Comparison of ENCODE assay signal across 1 cellular context in the genomic region with DNA sequence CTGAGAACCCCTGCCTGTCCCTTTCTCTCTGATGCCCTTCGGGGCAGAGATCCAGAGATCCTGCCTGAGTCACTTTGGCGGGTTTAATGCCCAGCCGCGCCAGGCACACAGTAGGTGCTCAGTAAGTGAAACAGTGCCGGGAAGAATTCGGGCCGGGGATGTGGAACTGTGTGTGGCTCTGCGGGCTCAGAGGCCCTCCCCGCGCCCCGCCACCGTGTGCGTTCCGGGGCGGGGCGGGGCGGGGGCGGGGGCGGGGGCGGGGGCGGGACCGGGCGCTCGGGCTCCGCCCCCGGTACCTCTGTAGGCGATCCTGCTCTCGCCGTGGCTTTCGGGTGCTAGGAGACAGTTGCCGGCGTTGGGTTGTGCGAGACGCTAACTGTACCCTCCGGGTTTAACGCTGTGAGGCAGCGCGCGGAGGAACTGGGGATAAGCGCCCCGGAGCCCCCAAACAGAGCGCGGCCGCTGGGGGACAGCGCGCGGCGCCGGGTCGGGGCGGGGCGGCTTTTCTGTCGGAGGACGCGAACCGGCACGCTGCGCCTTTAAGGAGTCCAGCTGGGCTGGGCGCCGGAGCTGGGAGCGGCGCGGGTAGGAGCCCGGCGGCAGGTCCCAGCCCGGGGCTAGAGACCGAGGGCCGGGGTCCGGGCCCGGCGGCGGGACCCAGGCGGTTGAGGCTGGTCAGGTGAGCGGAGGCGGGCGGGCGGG.
TF ChIP-seq lines count a peak whose summit lies in the region.

A gene with protein sequence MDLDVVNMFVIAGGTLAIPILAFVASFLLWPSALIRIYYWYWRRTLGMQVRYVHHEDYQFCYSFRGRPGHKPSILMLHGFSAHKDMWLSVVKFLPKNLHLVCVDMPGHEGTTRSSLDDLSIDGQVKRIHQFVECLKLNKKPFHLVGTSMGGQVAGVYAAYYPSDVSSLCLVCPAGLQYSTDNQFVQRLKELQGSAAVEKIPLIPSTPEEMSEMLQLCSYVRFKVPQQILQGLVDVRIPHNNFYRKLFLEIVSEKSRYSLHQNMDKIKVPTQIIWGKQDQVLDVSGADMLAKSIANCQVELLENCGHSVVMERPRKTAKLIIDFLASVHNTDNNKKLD (plus strand): TSS at position 555 of the 702 bp plus-strand sequence. CDS start 18,795 bp downstream, outside the sequence.

TF ChIP-seq in GM12878, 131 proteins besides CTCF, POLR2A, EP300 and RAD21 (continued from another document):
- TF ChIP-seq, protein P1, sequence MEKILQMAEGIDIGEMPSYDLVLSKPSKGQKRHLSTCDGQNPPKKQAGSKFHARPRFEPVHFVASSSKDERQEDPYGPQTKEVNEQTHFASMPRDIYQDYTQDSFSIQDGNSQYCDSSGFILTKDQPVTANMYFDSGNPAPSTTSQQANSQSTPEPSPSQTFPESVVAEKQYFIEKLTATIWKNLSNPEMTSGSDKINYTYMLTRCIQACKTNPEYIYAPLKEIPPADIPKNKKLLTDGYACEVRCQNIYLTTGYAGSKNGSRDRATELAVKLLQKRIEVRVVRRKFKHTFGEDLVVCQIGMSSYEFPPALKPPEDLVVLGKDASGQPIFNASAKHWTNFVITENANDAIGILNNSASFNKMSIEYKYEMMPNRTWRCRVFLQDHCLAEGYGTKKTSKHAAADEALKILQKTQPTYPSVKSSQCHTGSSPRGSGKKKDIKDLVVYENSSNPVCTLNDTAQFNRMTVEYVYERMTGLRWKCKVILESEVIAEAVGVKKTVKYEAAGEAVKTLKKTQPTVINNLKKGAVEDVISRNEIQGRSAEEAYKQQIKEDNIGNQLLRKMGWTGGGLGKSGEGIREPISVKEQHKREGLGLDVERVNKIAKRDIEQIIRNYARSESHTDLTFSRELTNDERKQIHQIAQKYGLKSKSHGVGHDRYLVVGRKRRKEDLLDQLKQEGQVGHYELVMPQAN (conservative IDR thresholded peaks at IDR 0.05) = peak; percentile 70
- TF ChIP-seq CHD2 (IDR thresholded peaks at IDR 0.05; ENCODE audit: borderline replicate concordance, low read depth, low read length) = 0 out of 2 replicates have a peak, but pooled peaks have one; percentile 20
- TF ChIP-seq LARP7 (IDR thresholded peaks at IDR 0.05) = peak; percentile 70; the same call in 1 of the 2 replicates
- TF ChIP-seq HDAC2 (IDR thresholded peaks at IDR 0.05) = no peak
- TF ChIP-seq, protein P2, sequence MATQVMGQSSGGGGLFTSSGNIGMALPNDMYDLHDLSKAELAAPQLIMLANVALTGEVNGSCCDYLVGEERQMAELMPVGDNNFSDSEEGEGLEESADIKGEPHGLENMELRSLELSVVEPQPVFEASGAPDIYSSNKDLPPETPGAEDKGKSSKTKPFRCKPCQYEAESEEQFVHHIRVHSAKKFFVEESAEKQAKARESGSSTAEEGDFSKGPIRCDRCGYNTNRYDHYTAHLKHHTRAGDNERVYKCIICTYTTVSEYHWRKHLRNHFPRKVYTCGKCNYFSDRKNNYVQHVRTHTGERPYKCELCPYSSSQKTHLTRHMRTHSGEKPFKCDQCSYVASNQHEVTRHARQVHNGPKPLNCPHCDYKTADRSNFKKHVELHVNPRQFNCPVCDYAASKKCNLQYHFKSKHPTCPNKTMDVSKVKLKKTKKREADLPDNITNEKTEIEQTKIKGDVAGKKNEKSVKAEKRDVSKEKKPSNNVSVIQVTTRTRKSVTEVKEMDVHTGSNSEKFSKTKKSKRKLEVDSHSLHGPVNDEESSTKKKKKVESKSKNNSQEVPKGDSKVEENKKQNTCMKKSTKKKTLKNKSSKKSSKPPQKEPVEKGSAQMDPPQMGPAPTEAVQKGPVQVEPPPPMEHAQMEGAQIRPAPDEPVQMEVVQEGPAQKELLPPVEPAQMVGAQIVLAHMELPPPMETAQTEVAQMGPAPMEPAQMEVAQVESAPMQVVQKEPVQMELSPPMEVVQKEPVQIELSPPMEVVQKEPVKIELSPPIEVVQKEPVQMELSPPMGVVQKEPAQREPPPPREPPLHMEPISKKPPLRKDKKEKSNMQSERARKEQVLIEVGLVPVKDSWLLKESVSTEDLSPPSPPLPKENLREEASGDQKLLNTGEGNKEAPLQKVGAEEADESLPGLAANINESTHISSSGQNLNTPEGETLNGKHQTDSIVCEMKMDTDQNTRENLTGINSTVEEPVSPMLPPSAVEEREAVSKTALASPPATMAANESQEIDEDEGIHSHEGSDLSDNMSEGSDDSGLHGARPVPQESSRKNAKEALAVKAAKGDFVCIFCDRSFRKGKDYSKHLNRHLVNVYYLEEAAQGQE (IDR thresholded peaks at IDR 0.05; ENCODE audit: low read depth, low read length) = no peak
- TF ChIP-seq ZSCAN29 (IDR thresholded peaks at IDR 0.05) = peak; percentile 34; the same call in 1 of the 2 replicates
- peak; percentile 88 for TF ChIP-seq CBX5 (IDR thresholded peaks at IDR 0.05; ENCODE audit: low read depth)
- TF ChIP-seq NBN (IDR thresholded peaks at IDR 0.05) = 0 out of 2 replicates have a peak, but pooled peaks have one; percentile 45
- no peak for TF ChIP-seq CHD1 (IDR thresholded peaks at IDR 0.05; ENCODE audit: low read depth, low read length)
- TF ChIP-seq ASH2L (IDR thresholded peaks at IDR 0.05; ENCODE audit: borderline replicate concordance, low read depth) = no peak
- TF ChIP-seq, protein P3, sequence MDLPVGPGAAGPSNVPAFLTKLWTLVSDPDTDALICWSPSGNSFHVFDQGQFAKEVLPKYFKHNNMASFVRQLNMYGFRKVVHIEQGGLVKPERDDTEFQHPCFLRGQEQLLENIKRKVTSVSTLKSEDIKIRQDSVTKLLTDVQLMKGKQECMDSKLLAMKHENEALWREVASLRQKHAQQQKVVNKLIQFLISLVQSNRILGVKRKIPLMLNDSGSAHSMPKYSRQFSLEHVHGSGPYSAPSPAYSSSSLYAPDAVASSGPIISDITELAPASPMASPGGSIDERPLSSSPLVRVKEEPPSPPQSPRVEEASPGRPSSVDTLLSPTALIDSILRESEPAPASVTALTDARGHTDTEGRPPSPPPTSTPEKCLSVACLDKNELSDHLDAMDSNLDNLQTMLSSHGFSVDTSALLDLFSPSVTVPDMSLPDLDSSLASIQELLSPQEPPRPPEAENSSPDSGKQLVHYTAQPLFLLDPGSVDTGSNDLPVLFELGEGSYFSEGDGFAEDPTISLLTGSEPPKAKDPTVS (IDR thresholded peaks at IDR 0.05; ENCODE audit: low read depth, low read length) = 0 out of 2 replicates have a peak, but pooled peaks have one; percentile 38
- TF ChIP-seq SPI1 (IDR thresholded peaks at IDR 0.05; ENCODE audit: borderline replicate concordance, insufficient read depth, low read depth, low read length) = peak; percentile 3; the same call in 1 of the 2 replicates
- peak in 1 of 2 experiments; percentile 61; a peak in 1 of 4 replicates for TF ChIP-seq IKZF2 (IDR thresholded peaks at IDR 0.05)
- TF ChIP-seq, protein P4, sequence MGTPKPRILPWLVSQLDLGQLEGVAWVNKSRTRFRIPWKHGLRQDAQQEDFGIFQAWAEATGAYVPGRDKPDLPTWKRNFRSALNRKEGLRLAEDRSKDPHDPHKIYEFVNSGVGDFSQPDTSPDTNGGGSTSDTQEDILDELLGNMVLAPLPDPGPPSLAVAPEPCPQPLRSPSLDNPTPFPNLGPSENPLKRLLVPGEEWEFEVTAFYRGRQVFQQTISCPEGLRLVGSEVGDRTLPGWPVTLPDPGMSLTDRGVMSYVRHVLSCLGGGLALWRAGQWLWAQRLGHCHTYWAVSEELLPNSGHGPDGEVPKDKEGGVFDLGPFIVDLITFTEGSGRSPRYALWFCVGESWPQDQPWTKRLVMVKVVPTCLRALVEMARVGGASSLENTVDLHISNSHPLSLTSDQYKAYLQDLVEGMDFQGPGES (IDR thresholded peaks at IDR 0.05) = no peak
